In genomic region chr10:119355930-119356329, GRCh38 we compare ENCODE assay signal across 15 cellular contexts.
DNase-seq lines count a peak whose midpoint lies in the region; ATAC-seq and TF ChIP-seq lines count a peak whose summit lies in the region.
"Had no signal": no experiment of that assay in that cellular context is flagged by ENCODE, and none has a peak within 500 bp of the region (broad histone marks: within the 10 kb centered on the region; RNA-seq: fewer than 3 reads in every experiment).

No MANE protein-coding gene starts in this region.

- no peak for ATAC-seq in HG03135 (IDR thresholded peaks at IDR 0.05; ENCODE audit: unreplicated experiment)
- ATAC-seq: left colon had no signal

- H3K4me3 Mint-ChIP-seq in glutamatergic neuron (ENCODE audit: unreplicated experiment), result no peak overlapping the region
- H3K4me3 Mint-ChIP-seq: activated naive CD4-positive, alpha-beta T cell treated with anti-CD3 and anti-CD28 coated beads, Interleukin-2, amount 10 ng/mL, durations not matched to agents 7 days and 5 days; CD4-positive, alpha-beta memory T cell had no signal

- H3K27me3 ChIP-seq in A673 (replicated peaks; ENCODE audit: insufficient read depth, low read depth, low read length, poor library complexity), result no peaks in the 10 kb centered on the region
- H3K27me3 ChIP-seq: SJSA1 had no signal

- peak; percentile 54 for TF ChIP-seq CTCF in A673 (conservative IDR thresholded peaks at IDR 0.05; ENCODE audit: low read depth, low read length)
- TF ChIP-seq CTCF in GM12874 (IDR thresholded peaks at IDR 0.05; ENCODE audit: insufficient read depth, low read depth, low read length), result peak; percentile 29; the same call in 1 of the 2 replicates
- peak; percentile 74 for TF ChIP-seq CTCF in glutamatergic neuron (IDR thresholded peaks at IDR 0.05; ENCODE audit: partially characterized antibody, unreplicated experiment)

- DNase-seq in A673 (ENCODE audit: low spot score) (peak; percentile 17), RKO (ENCODE audit: low spot score) (peak; percentile 15), glutamatergic neuron (no peak), NCI-H2107 (lab: John Stamatoyannopoulos, UW) (no peak), NCI-H345 (lab: John Stamatoyannopoulos, UW) (no peak), anterior cingulate cortex (lab: John Stamatoyannopoulos, UW) (no peak)
- DNase-seq: activated CD4-positive, alpha-beta T cell treated with anti-CD3 and anti-CD28 coated beads, Interleukin-2, amount 50 U/mL, for 1 hour; activated naive CD4-positive, alpha-beta T cell treated with anti-CD3 and anti-CD28 coated beads, Interleukin-2, amount 10 ng/mL, durations not matched to agents 7 days and 5 days; CD4-positive, alpha-beta memory T cell; GOT3; left colon; NCI-H2029 treated with DMSO at 0.1 percent for 48 hours had no signal

- H3K9me3 Mint-ChIP-seq in glutamatergic neuron (ENCODE audit: unreplicated experiment), result peaks cover 25% of the 10 kb centered on the region

- peaks cover 3% of the 10 kb centered on the region for H3K4me1 Mint-ChIP-seq in glutamatergic neuron (ENCODE audit: low read depth, unreplicated experiment)

- H3K27me3 Mint-ChIP-seq in glutamatergic neuron (ENCODE audit: unreplicated experiment), result peaks cover 9% of the 10 kb centered on the region
- H3K27me3 Mint-ChIP-seq: activated naive CD4-positive, alpha-beta T cell treated with anti-CD3 and anti-CD28 coated beads, Interleukin-2, amount 10 ng/mL, durations not matched to agents 7 days and 5 days; CD4-positive, alpha-beta memory T cell had no signal

- no peaks in the 10 kb centered on the region for H3K4me1 ChIP-seq in A673 (ENCODE audit: insufficient read depth, low read length, poor library complexity, severe bottlenecking)
- H3K4me1 ChIP-seq: SJSA1 had no signal

- intact Hi-C loops in A673 (cut with micrococcal nuclease; ENCODE audit: unreplicated experiment), result no loop called here

- peaks cover 42% of the 10 kb centered on the region for H3K36me3 Mint-ChIP-seq in glutamatergic neuron (ENCODE audit: unreplicated experiment)

- peaks cover 18% of the 10 kb centered on the region for H3K9me3 ChIP-seq in A673 (ENCODE audit: low read depth, low read length, poor library complexity, severe bottlenecking)

- CTCF ChIA-PET in A673 (lab: Charles Lee), result no interaction called here

- no peak overlapping the region for H3K27ac Mint-ChIP-seq in glutamatergic neuron (ENCODE audit: unreplicated experiment)
- H3K27ac Mint-ChIP-seq: activated naive CD4-positive, alpha-beta T cell treated with anti-CD3 and anti-CD28 coated beads, Interleukin-2, amount 10 ng/mL, durations not matched to agents 7 days and 5 days had no signal

- no peak overlapping the region for H3K4me3 ChIP-seq in A673 (ENCODE audit: low read depth, low read length, poor library complexity, severe bottlenecking)
- H3K4me3 ChIP-seq: SJSA1 had no signal

- POLR2A ChIA-PET in A673 (lab: Charles Lee; ENCODE audit: low non-redundant PET), result no interaction called here

- BruUV-seq in A673 (replicated peaks; lab: Mats Ljungman, UMichigan), result no TSS peak

- no peak overlapping the region for H3K27ac ChIP-seq in A673 (ENCODE audit: low read depth, low read length, poor library complexity, severe bottlenecking)
- H3K27ac ChIP-seq: SJSA1 had no signal

- peaks cover 5% of the 10 kb centered on the region for H3K36me3 ChIP-seq in A673 (ENCODE audit: insufficient read depth, low read length, poor library complexity, severe bottlenecking)
- H3K36me3 ChIP-seq: SJSA1 had no signal

Comparison
In these comparisons a context has a peak if more than half of its experiments do, and no peak if none do; other contexts are left out.
1. DNase-seq: peak in A673 (single experiment) and RKO (single experiment); none in glutamatergic neuron (single experiment), NCI-H2107 (single experiment), NCI-H345 (single experiment) and anterior cingulate cortex (0 of 58).
2. Peak in every context shown above with its lines, with median percentiles within 50 percentile points of each other: CTCF ChIP-seq.